ENCODE assay signal across 9 cellular contexts in genomic region chr5:141524604-141525597, GRCh38. TPM values are rescaled to one million over a fixed set of nuclear protein-coding genes. Genes with fewer than 3 reads are reported as not detected.
DNase-seq lines count a peak whose midpoint lies in the region; ATAC-seq, FAIRE-seq and TF ChIP-seq lines count a peak whose summit lies in the region.
"Had no signal": no experiment of that assay in that cellular context is flagged by ENCODE, and none has a peak within 500 bp of the region (broad histone marks: within the 10 kb centered on the region; RNA-seq: fewer than 3 reads in every experiment).

No MANE protein-coding gene starts in this region.

- peak; percentile 72 for FAIRE-seq in D721Med (lab: Jason Lieb, UNC)

- ATAC-seq in GM21390 (IDR thresholded peaks at IDR 0.05; ENCODE audit: unreplicated experiment) = peak; percentile 56
- peak; percentile 70 for ATAC-seq in stimulated activated naive CD8-positive, alpha-beta T cell treated with anti-CD3 and anti-CD28 coated beads, Interleukin-15, Interleukin-2, amounts not matched to agents 100 U/mL and 50 U/mL, for 24 hours

- H3K4me3 ChIP-seq in epithelial cell of proximal tubule (ENCODE audit: low read depth, low read length) = no peak overlapping the region

- TF ChIP-seq CTCF in D721Med (IDR thresholded peaks at IDR 0.05; ENCODE audit: insufficient read depth, missing control alignments) (peak; percentile 83), epithelial cell of proximal tubule (conservative IDR thresholded peaks at IDR 0.05; ENCODE audit: low read depth, low read length) (peak; percentile 100)

- DNase-seq in D721Med (ENCODE audit: insufficient read length, low spot score) = peak; percentile 60
- peak; percentile 58 for DNase-seq in HS-27A (ENCODE audit: low read depth)
- DNase-seq in NCI-H82 treated with DMSO at 0.1 percent for 48 hours (lab: John Stamatoyannopoulos, UW; ENCODE audit: unreplicated experiment) = peak; percentile 61
- DNase-seq in activated T-cell treated with anti-CD3 and anti-CD28 coated beads for 24 hours (ENCODE audit: low read depth) = peak; percentile 20
- DNase-seq in epithelial cell of proximal tubule (ENCODE audit: low read depth) = no peak
- peak; percentile 83 for DNase-seq in middle frontal gyrus (ENCODE audit: extremely low spot score, low spot score)
- DNase-seq in stimulated activated naive CD8-positive, alpha-beta T cell treated with anti-CD3 and anti-CD28 coated beads, Interleukin-15, Interleukin-2, amounts not matched to agents 100 U/mL and 50 U/mL, for 24 hours = peak; percentile 59

RNA-seq across cellular contexts. Expression of gene PCDHGC5, which starts 36.0 kb away (rescaled TPM):
- 0.06 TPM in 1 of 2 replicates, not detected in the other for total RNA-seq in epithelial cell of proximal tubule
- total RNA-seq: mononuclear cell had no signal

RNA-seq across cellular contexts. Expression of gene PCDHGC4, which starts 40.1 kb away (rescaled TPM):
- 0.07 and 0.46 TPM in 2 replicates for total RNA-seq in epithelial cell of proximal tubule

RNA-seq across cellular contexts. Expression of gene PCDHGC3, which starts 49.1 kb away (rescaled TPM):
- 9.8 and 23.2 TPM in 2 replicates for total RNA-seq in epithelial cell of proximal tubule
